Comparison of ENCODE assay signal across 21 cellular contexts in the genomic region with DNA sequence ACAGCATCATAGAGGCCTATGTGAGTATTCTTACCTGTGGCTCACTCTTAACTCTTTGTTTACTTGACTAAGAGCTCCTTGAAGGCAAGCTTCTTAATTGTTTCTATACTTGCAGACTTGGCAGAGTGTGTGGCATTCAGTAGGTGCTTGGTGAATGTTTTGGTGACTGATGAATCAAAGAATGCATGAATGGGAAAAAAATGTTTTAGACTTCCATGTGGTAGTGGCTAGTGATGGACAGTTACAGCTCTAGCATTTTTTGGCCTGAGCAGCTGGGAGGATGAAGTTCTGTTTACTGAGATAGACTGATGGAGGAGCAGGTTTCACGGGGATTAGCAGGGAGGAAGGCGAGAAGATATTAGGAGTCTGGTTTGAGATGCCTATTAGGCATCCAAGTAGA. TPM values are rescaled to one million over a fixed set of nuclear protein-coding genes. Genes with fewer than 3 reads are reported as not detected.
"Had no signal": no experiment of that assay in that cellular context is flagged by ENCODE, and none has a peak within 500 bp of the region (broad histone marks: within the 10 kb centered on the region; RNA-seq: fewer than 3 reads in every experiment).

No MANE protein-coding gene starts in this region.

- H2AFZ ChIP-seq: hepatocyte had no signal

- FAIRE-seq: endometrium, kidney had no signal

- H3K9me3 ChIP-seq: ascending aorta, colonic mucosa, right atrium auricular region, tibial nerve, uterus had no signal

- H3K27me3 ChIP-seq: ascending aorta, colonic mucosa, hepatocyte, right atrium auricular region, tibial nerve, uterus had no signal

- H3K36me3 ChIP-seq: colonic mucosa, uterus had no signal

- H3K4me2 ChIP-seq: hepatocyte had no signal

- DNase-seq: activated CD4-positive, alpha-beta T cell treated with anti-CD3 and anti-CD28 coated beads for 1 hour; activated CD4-positive, alpha-beta T cell treated with anti-CD3 and anti-CD28 coated beads, Interleukin-2, amount 50 U/mL, for 4 hours; activated naive CD4-positive, alpha-beta T cell treated with anti-CD3 and anti-CD28 coated beads for 36 hours; activated naive CD8-positive, alpha-beta T cell treated with anti-CD3 and anti-CD28 coated beads, Interleukin-2, amount 50 U/mL, for 24 hours; colonic mucosa; kidney; mesendoderm; stimulated activated CD4-positive, alpha-beta T cell treated with anti-CD3 and anti-CD28 coated beads, Interleukin-15, amount 100 ng/mL, for 24 hours; stimulated activated CD4-positive, alpha-beta T cell treated with anti-CD3 and anti-CD28 coated beads, Interleukin-4, amount 100 ng/mL, for 24 hours; stimulated activated naive CD4-positive, alpha-beta T cell treated with Interleukin-2 at 50 U/mL for 16 hours; substantia nigra; uterus had no signal

- H3K4me1 ChIP-seq: colonic mucosa, uterus had no signal

- H3K27me3 Mint-ChIP-seq: activated naive CD8-positive, alpha-beta T cell treated with anti-CD3 and anti-CD28 coated beads, Interleukin-2, amount 50 U/mL, for 24 hours had no signal

- H3K9me3 Mint-ChIP-seq: activated naive CD4-positive, alpha-beta T cell treated with anti-CD3 and anti-CD28 coated beads for 36 hours; activated T-helper 17 cell treated with anti-CD3 and anti-CD28 coated beads, Interleukin-2, amount 50 U/mL, for 72 hours; natural killer cell treated with Interleukin-12 subunit alpha and Interleukin-12 subunit beta and Interleukin-15 and Interleukin-18, amount 100 ng/mL, for 72 hours had no signal

- H3K4me3 Mint-ChIP-seq: activated naive CD4-positive, alpha-beta T cell treated with anti-CD3 and anti-CD28 coated beads for 36 hours; activated naive CD8-positive, alpha-beta T cell treated with anti-CD3 and anti-CD28 coated beads, Interleukin-2, amount 50 U/mL, for 24 hours; activated T-helper 17 cell treated with anti-CD3 and anti-CD28 coated beads, Interleukin-2, amount 50 U/mL, for 72 hours; natural killer cell treated with Interleukin-12 subunit alpha and Interleukin-12 subunit beta and Interleukin-15 and Interleukin-18, amount 100 ng/mL, for 72 hours had no signal

- H3K27ac ChIP-seq: ascending aorta, colonic mucosa, hepatocyte, right atrium auricular region, skin epidermis, tibial nerve, uterus, VCaP had no signal

- H3K4me3 ChIP-seq: ascending aorta, colonic mucosa, hepatocyte, right atrium auricular region, skin epidermis, tibial nerve, uterus had no signal

- H3K27ac Mint-ChIP-seq: activated naive CD4-positive, alpha-beta T cell treated with anti-CD3 and anti-CD28 coated beads for 36 hours; activated naive CD8-positive, alpha-beta T cell treated with anti-CD3 and anti-CD28 coated beads, Interleukin-2, amount 50 U/mL, for 24 hours; activated T-helper 17 cell treated with anti-CD3 and anti-CD28 coated beads, Interleukin-2, amount 50 U/mL, for 72 hours; natural killer cell treated with Interleukin-12 subunit alpha and Interleukin-12 subunit beta and Interleukin-15 and Interleukin-18, amount 100 ng/mL, for 72 hours had no signal

RNA-seq across cellular contexts. Expression of a gene that starts 13.6 kb away (rescaled TPM):
- total RNA-seq: activated naive CD4-positive, alpha-beta T cell treated with anti-CD3 and anti-CD28 coated beads for 36 hours; activated T-helper 17 cell treated with anti-CD3 and anti-CD28 coated beads, Interleukin-2, amount 50 U/mL, for 72 hours; kidney; natural killer cell treated with Interleukin-12 subunit alpha and Interleukin-12 subunit beta and Interleukin-15 and Interleukin-18, amount 100 ng/mL, for 72 hours had no signal

RNA-seq across cellular contexts. Expression of a gene that starts 41.5 kb away (rescaled TPM):
- total RNA-seq: activated naive CD4-positive, alpha-beta T cell treated with anti-CD3 and anti-CD28 coated beads for 36 hours; activated T-helper 17 cell treated with anti-CD3 and anti-CD28 coated beads, Interleukin-2, amount 50 U/mL, for 72 hours had no signal

RNA-seq across cellular contexts. Expression of a gene that starts 50.8 kb away (rescaled TPM):
- total RNA-seq: activated naive CD4-positive, alpha-beta T cell treated with anti-CD3 and anti-CD28 coated beads for 36 hours; activated T-helper 17 cell treated with anti-CD3 and anti-CD28 coated beads, Interleukin-2, amount 50 U/mL, for 72 hours; hepatocyte had no signal
- polyA plus RNA-seq: hepatocyte had no signal
